In the genomic region with DNA sequence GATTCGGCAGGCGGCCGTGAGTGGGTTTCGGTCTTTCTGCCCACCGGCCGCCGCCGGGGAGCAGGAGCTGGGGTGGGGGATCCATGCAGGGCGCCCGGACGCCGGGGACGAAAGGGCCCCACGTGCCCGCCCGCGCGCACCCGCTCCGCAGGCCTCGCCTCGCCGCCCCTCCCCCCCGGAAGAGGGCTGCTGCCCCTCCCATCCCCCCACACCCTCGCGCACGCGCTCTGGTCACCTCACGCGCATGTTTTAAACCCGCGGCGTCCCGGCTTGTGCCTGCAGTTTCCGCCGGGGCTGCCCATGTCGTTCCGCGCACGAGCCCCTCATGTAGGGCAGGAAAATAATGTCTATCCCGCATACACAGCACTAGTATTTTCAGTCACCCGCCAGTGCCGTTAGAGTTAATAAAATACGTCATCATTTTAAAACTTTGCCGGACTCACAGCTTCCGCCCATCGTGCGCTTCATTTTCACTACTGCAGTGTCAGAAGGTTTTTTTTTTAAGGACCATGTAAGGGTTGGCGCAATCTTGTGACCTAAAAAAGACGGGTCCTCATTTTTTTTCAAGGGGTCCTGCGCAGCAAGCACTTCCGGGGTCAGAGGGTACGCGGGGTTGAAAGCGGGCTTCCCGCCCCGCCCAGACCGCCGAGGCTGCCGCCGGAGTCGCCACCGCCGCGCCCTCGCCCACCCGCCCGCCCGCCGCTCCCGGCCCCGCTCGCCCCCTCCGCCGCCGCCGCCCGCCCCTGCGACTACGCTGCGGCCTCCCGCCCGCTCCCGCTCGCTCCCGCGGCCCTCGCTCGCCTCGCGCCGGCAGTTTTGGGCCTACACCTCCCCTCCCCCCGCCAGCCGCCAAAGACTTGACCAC, we compare ENCODE assay signal across 8 cellular contexts.
A peak's percentile ranks its signal among the peaks of the same experiment; 100 is the strongest.
DNase-seq lines count a peak whose midpoint lies in the region; ATAC-seq and TF ChIP-seq lines count a peak whose summit lies in the region.

PCBP1 (plus strand) TSS at position 640 of the 865 bp plus-strand sequence. CDS start 267 bp downstream, outside the sequence.

- peak; percentile 55 for ATAC-seq in GM19324 (IDR thresholded peaks at IDR 0.05; ENCODE audit: low FRiP score, unreplicated experiment)
- peak; percentile 19 for ATAC-seq in HG03469 (IDR thresholded peaks at IDR 0.05; ENCODE audit: unreplicated experiment)

- DNase-seq in Ammon's horn (ENCODE audit: low spot score) (peak; percentile 89), NCI-H526 treated with DMSO at 0.1 percent for 48 hours (lab: John Stamatoyannopoulos, UW) (peak; percentile 89), choroid plexus epithelial cell (ENCODE audit: low read depth) (peak; percentile 98), kidney glomerular epithelial cell (lab: John Stamatoyannopoulos, UW) (peak; percentile 82)
- DNase-seq in activated CD4-positive, alpha-beta T cell treated with anti-CD3 and anti-CD28 coated beads for 4 hours = peak; percentile 99
- peak; percentile 98 for DNase-seq in stimulated activated CD4-positive, alpha-beta T cell treated with anti-CD3 and anti-CD28 coated beads, Interleukin-15, amount 100 ng/mL, for 24 hours

- H3K4me3 ChIP-seq in choroid plexus epithelial cell (ENCODE audit: low read depth, low read length) = peak within 1 kb of the TSS; percentile 75

- no peak for TF ChIP-seq CTCF in choroid plexus epithelial cell (conservative IDR thresholded peaks at IDR 0.05; ENCODE audit: low read depth, low read length)

Comparison
In these comparisons a context has a peak if more than half of its experiments do, and no peak if none do; other contexts are left out.
1. Peak in every context shown above with its lines: DNase-seq, ATAC-seq and H3K4me3 ChIP-seq.